7 cellular contexts compared by ENCODE assay signal in genomic region chr2:189783451-189783926, GRCh38. TPM values are rescaled to one million over a fixed set of nuclear protein-coding genes. Genes with fewer than 3 reads are reported as not detected.
DNase-seq lines count a peak whose midpoint lies in the region; ATAC-seq and TF ChIP-seq lines count a peak whose summit lies in the region.

No MANE protein-coding gene starts in this region.

- peak overlapping the region; percentile 58 for H3K18ac ChIP-seq in IMR-90 (ENCODE audit: low read depth, low read length)

- ATAC-seq in GM21717 (IDR thresholded peaks at IDR 0.05; ENCODE audit: unreplicated experiment), result peak; percentile 15
- ATAC-seq in IMR-90 (ENCODE audit: low read depth), result peak; percentile 12
- peak; percentile 21 for ATAC-seq in foreskin keratinocyte

- H3K36me3 ChIP-seq in IMR-90 (ENCODE audit: control insufficient read depth, insufficient read depth, low read length) (peaks cover 9% of the 10 kb centered on the region), ovary (no peaks in the 10 kb centered on the region)

- H4K8ac ChIP-seq in IMR-90 (ENCODE audit: low read depth in 2 of 2, low read length in 2 of 2), result peak overlapping the region; percentile 89 to 93

- intact Hi-C loops in IMR-90 (cut with micrococcal nuclease), result loop anchor here (10.0 kb wide), 1 partner anchor 531 kb away; the partner anchor contains the start of gene HIBCH
- intact Hi-C loops in ovary (cut with DNase I), result no loop called here
- intact Hi-C loops in posterior vena cava (cut with DNase I), result no loop called here

- TF ChIP-seq POLR2A in IMR-90 (IDR thresholded peaks at IDR 0.05; ENCODE audit: low read depth, low read length), result no peak
- no peak for TF ChIP-seq POLR2A in ovary (IDR thresholded peaks at IDR 0.05)

- H3K23ac ChIP-seq in IMR-90 (ENCODE audit: low read depth, low read length), result peak overlapping the region; percentile 85

- peak overlapping the region; percentile 82 for H3K4me2 ChIP-seq in IMR-90 (ENCODE audit: low read depth, low read length)

- TF ChIP-seq CTCF in IMR-90 (conservative IDR thresholded peaks at IDR 0.05; ENCODE audit: low read depth, low read length) (no peak), WI38 (IDR thresholded peaks at IDR 0.05; ENCODE audit: low read depth, low read length) (no peak), foreskin keratinocyte (conservative IDR thresholded peaks at IDR 0.05) (no peak), ovary (IDR thresholded peaks at IDR 0.05) (no peak)

- dilution Hi-C loops in IMR-90 (cut with HindIII; ENCODE audit: low sequenced_read_pairs, unreplicated experiment), result no loop called here

- peak overlapping the region; percentile 13; the same call in 1 of the 2 replicates for H2AK5ac ChIP-seq in IMR-90 (ENCODE audit: low read depth, low read length)

- H2BK20ac ChIP-seq in IMR-90 (ENCODE audit: low read depth, low read length), result no peak overlapping the region

- H3K56ac ChIP-seq in IMR-90 (ENCODE audit: extremely low read depth, insufficient read depth, low read length), result peak overlapping the region; percentile 89

- peak; percentile 49 for DNase-seq in IMR-90
- DNase-seq in foreskin keratinocyte, result peak; percentile 45 to 60
- DNase-seq in ovary, result no peak
- DNase-seq in posterior vena cava (ENCODE audit: low spot score), result no peak

- H4K91ac ChIP-seq in IMR-90 (ENCODE audit: insufficient read depth, low read depth, low read length), result peak overlapping the region; percentile 59

- peak overlapping the region; percentile 66 for H3K14ac ChIP-seq in IMR-90 (replicated peaks; ENCODE audit: low read depth, low read length)

- no peak overlapping the region for H2BK15ac ChIP-seq in IMR-90 (ENCODE audit: low read depth, low read length)

- no peaks in the 10 kb centered on the region for H3K9me3 ChIP-seq in IMR-90 (ENCODE audit: control insufficient read depth, insufficient read depth, low read length)
- no peaks in the 10 kb centered on the region for H3K9me3 ChIP-seq in ovary

- H3K9ac ChIP-seq in IMR-90 (ENCODE audit: low read depth, low read length), result peak overlapping the region; percentile 85

- peaks cover 4% of the 10 kb centered on the region; the same call in 1 of the 2 replicates for H3K4me1 ChIP-seq in IMR-90 (ENCODE audit: control insufficient read depth, insufficient read depth, low read length)
- H3K4me1 ChIP-seq in foreskin keratinocyte, result peaks cover 13% of the 10 kb centered on the region
- H3K4me1 ChIP-seq in ovary (ENCODE audit: insufficient read depth), result peaks cover 5% of the 10 kb centered on the region

- H3K27me3 ChIP-seq in IMR-90 (ENCODE audit: control insufficient read depth, insufficient read depth, low read length) (no peaks in the 10 kb centered on the region), foreskin keratinocyte (no peaks in the 10 kb centered on the region), ovary (no peaks in the 10 kb centered on the region)

- in situ Hi-C loops in IMR-90 (cut with MboI; ENCODE audit: low sequenced_read_pairs), result no loop called here

- H3K27ac ChIP-seq in IMR-90 (ENCODE audit: insufficient read depth, low read length) (peak overlapping the region; percentile 89), foreskin keratinocyte (peak overlapping the region; percentile 48), ovary (peak overlapping the region; percentile 68 to 93)

- no peak overlapping the region for H2BK120ac ChIP-seq in IMR-90 (ENCODE audit: low read depth, low read length)

- peak overlapping the region; percentile 57 for H4K5ac ChIP-seq in IMR-90 (ENCODE audit: low read depth, low read length)

- 0% methylated on average over 8 of the region's 17 CpGs; no CpG with 5 or more reads in 1 of the 2 experiments for WGBS in IMR-90 (ENCODE audit: extremely low coverage in 2 of 2, insufficient read length in 1 of 2), 2 experiments
- WGBS in ovary, 3 donors, result 0 to 1% (median 0%) methylated on average over 17 of the region's 17 CpGs

- H3K9me1 ChIP-seq in IMR-90 (ENCODE audit: insufficient read depth, low read length), result no peaks in the 10 kb centered on the region; the same call in 1 of the 2 replicates

- POLR2A ChIA-PET in IMR-90 (lab: Charles Lee; ENCODE audit: unreplicated experiment), result interaction anchor here (0.6 kb wide), 1 partner anchor 1854 kb away, joined by 3 read pairs; no protein-coding TSS in a partner anchor

- H3K4me3 ChIP-seq in GM08714 (ENCODE audit: low read length), result peak overlapping the region; percentile 95
- peak overlapping the region; percentile 80 for H3K4me3 ChIP-seq in IMR-90 (ENCODE audit: insufficient read depth, low read depth, low read length)
- peak overlapping the region; percentile 77 for H3K4me3 ChIP-seq in WI38 (ENCODE audit: low read depth, low read length)
- H3K4me3 ChIP-seq in ovary, result peak overlapping the region; percentile 78

- peak overlapping the region; percentile 77 for H2BK5ac ChIP-seq in IMR-90 (ENCODE audit: low read depth, low read length, poor library complexity, severe bottlenecking)

- no TSS peak for BruUV-seq in IMR-90 (replicated peaks; lab: Mats Ljungman, UMichigan)

- peak overlapping the region; percentile 77 for H2AK9ac ChIP-seq in IMR-90 (replicated peaks; ENCODE audit: low read depth, low read length, poor library complexity)

- no peak for TF ChIP-seq EP300 in ovary (IDR thresholded peaks at IDR 0.05)

- peaks cover 3% of the 10 kb centered on the region for H4K20me1 ChIP-seq in IMR-90 (ENCODE audit: insufficient read depth, low read length)

- CTCF ChIA-PET in IMR-90 (lab: Yijun Ruan, JAX), result no interaction called here

- peak overlapping the region; percentile 99 for H2AFZ ChIP-seq in IMR-90 (replicated peaks; ENCODE audit: low read length, poor library complexity)

- peak overlapping the region; percentile 76 for H3K4ac ChIP-seq in IMR-90 (ENCODE audit: low read depth, low read length)

- TF ChIP-seq RAD21 in IMR-90 (IDR thresholded peaks at IDR 0.05; ENCODE audit: low read length), result no peak

- peaks cover 25 to 41% of the 10 kb centered on the region in 2 experiments for H3K79me1 ChIP-seq in IMR-90 (ENCODE audit: low read depth in 1 of 2, low read length in 2 of 2)

TF ChIP-seq in IMR-90, 13 proteins besides CTCF, POLR2A, EP300 and RAD21:
- no peak for TF ChIP-seq USF2 (IDR thresholded peaks at IDR 0.05; ENCODE audit: low read depth, low read length)
TF ChIP-seq in IMR-90: peak in this region for 0.

RNA-seq across cellular contexts. Expression of gene ORMDL1, which starts 0.7 kb away (rescaled TPM):
- total RNA-seq in IMR-90 (2012; rRNA removed) (35.8 and 39.2 TPM in 2 replicates), foreskin keratinocyte (39.8 and 41.1 TPM in 2 replicates), ovary (10 to 100 TPM; 34.8 to 55.4 (median 48.7) TPM), posterior vena cava (10 to 100 TPM; 42.0 to 47.3 TPM)
- polyA plus RNA-seq in IMR-90 (2012; rRNA removed) (48.7 and 66.8 TPM in 2 replicates), foreskin keratinocyte (41.4 and 45.5 TPM in 2 replicates), ovary (10 to 100 TPM; 43.6 to 70.7 TPM)
- 5.4 and 10.2 TPM in 2 replicates for polyA plus RNA-seq in IMR-90 (2012; cell fraction: cytosol; rRNA removed)
- 49.9 and 616 TPM in 2 replicates for polyA plus RNA-seq in IMR-90 (2012; cell fraction: nucleus; rRNA removed; ENCODE audit: low replicate concordance)

RNA-seq across cellular contexts. Expression of gene PMS1, which starts 0.8 kb away (rescaled TPM):
- 10.6 and 20.0 TPM in 2 replicates for total RNA-seq in IMR-90 (2012; rRNA removed)
- 7.1 and 8.1 TPM in 2 replicates for polyA plus RNA-seq in IMR-90 (2012; rRNA removed)
- 0.82 and 1.8 TPM in 2 replicates for polyA plus RNA-seq in IMR-90 (2012; cell fraction: cytosol; rRNA removed)
- 4.4 and 14.7 TPM in 2 replicates for polyA plus RNA-seq in IMR-90 (2012; cell fraction: nucleus; rRNA removed; ENCODE audit: low replicate concordance)
- total RNA-seq in foreskin keratinocyte, result 20.0 and 20.6 TPM in 2 replicates
- polyA plus RNA-seq in foreskin keratinocyte, result 8.7 and 10.6 TPM in 2 replicates
- 10 to 100 TPM; 17.3 to 37.0 (median 25.9) TPM for total RNA-seq in ovary
- 10 to 100 TPM in 1 of 2 donors, 1 to 10 TPM in 1; 9.0 to 12.2 TPM for polyA plus RNA-seq in ovary
- total RNA-seq in posterior vena cava, result 10 to 100 TPM; 20.1 to 25.2 TPM

RNA-seq across cellular contexts. Expression of gene OSGEPL1, which starts 20.9 kb away (rescaled TPM):
- 6.8 and 8.3 TPM in 2 replicates for total RNA-seq in IMR-90 (2012; rRNA removed)
- 4.1 and 5.0 TPM in 2 replicates for polyA plus RNA-seq in IMR-90 (2012; rRNA removed)
- polyA plus RNA-seq in IMR-90 (2012; cell fraction: cytosol; rRNA removed), result 0.80 and 0.81 TPM in 2 replicates
- 0.78 and 6.1 TPM in 2 replicates for polyA plus RNA-seq in IMR-90 (2012; cell fraction: nucleus; rRNA removed; ENCODE audit: low replicate concordance)
- 9.0 and 9.7 TPM in 2 replicates for total RNA-seq in foreskin keratinocyte
- polyA plus RNA-seq in foreskin keratinocyte, result 5.0 and 6.3 TPM in 2 replicates
- 10 to 100 TPM in 1 of 7 donors, 1 to 10 TPM in 6; 4.7 to 10.6 (median 8.5) TPM for total RNA-seq in ovary
- 1 to 10 TPM; 6.2 to 9.7 TPM for polyA plus RNA-seq in ovary
- total RNA-seq in posterior vena cava, result 1 to 10 TPM; 4.4 to 5.6 TPM

Comparison
In these comparisons a context has a peak if more than half of its experiments do, and no peak if none do; other contexts are left out.
1. DNase-seq: peak in IMR-90 (single experiment) and foreskin keratinocyte (2 of 2); none in ovary (0 of 5) and posterior vena cava (single experiment).
2. Peak in every context shown above with its lines, with median percentiles within 50 percentile points of each other: H3K4me3 ChIP-seq, ATAC-seq and H3K27ac ChIP-seq.